14 cellular contexts compared by ENCODE assay signal in the genomic region with DNA sequence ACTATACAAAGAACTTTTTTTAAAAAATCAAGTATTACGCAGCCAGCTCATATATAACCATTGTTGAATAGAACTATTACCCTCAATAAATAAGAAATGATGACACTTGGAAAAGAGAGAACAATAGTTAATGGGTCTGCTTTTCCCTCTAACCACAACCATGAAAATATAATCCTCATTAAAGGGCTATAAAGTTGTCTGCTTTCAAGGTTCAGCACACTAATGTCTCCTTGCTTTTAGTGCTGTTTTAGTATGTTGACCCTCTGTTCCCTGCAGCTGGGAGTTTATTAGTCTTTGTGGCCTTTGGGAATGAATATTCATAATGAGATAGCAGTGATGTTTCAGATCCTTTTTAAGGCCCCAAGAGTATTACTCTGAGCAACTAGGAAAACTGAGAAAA.
"Had no signal": no experiment of that assay in that cellular context is flagged by ENCODE, and none has a peak within 500 bp of the region (broad histone marks: within the 10 kb centered on the region; RNA-seq: fewer than 3 reads in every experiment).

No MANE protein-coding gene starts in this region.

- H3K9me3 ChIP-seq: adrenal gland, lower lobe of right lung, testis had no signal

- H3K4me3 ChIP-seq: adrenal gland, coronary artery, lower lobe of right lung, testis had no signal

- DNase-seq: activated CD4-positive, alpha-beta T cell treated with anti-CD3 and anti-CD28 coated beads, Interleukin-2, amount 50 U/mL, for 4 hours; activated CD4-positive, CD25-positive, alpha-beta regulatory T cell treated with anti-CD3 and anti-CD28 coated beads, Interleukin-2, amount 50 U/mL, for 72 hours; activated naive CD4-positive, alpha-beta T cell treated with anti-CD3 and anti-CD28 coated beads, Interleukin-2, amount 50 U/mL, for 16 hours; activated T-cell treated with anti-CD3 and anti-CD28 coated beads, Interleukin-2, amount 50 U/mL, for 1 hour; central memory CD4-positive, alpha-beta T cell; effector CD4-positive, alpha-beta T cell; hypothalamus; lower lobe of right lung; stimulated activated CD4-positive, alpha-beta T cell treated with anti-CD3 and anti-CD28 coated beads, Interleukin-4, amount 100 ng/mL, for 1 hour; stimulated activated CD8-positive, alpha-beta memory T cell treated with anti-CD3 and anti-CD28 coated beads, Interleukin-4, amount 100 ng/mL, for 48 hours; stimulated activated naive CD8-positive, alpha-beta T cell treated with anti-CD3 and anti-CD28 coated beads, Interleukin-15, Interleukin-2, amounts not matched to agents 100 U/mL and 50 U/mL, for 24 hours; testis had no signal

- ATAC-seq: lower lobe of right lung; stimulated activated naive CD8-positive, alpha-beta T cell treated with anti-CD3 and anti-CD28 coated beads, Interleukin-15, Interleukin-2, amounts not matched to agents 100 U/mL and 50 U/mL, for 24 hours had no signal

- H3K36me3 ChIP-seq: adrenal gland, lower lobe of right lung had no signal

- H3K4me1 ChIP-seq: adrenal gland, lower lobe of right lung, testis had no signal

- H3K27ac ChIP-seq: adrenal gland, coronary artery, lower lobe of right lung, testis had no signal

- H3K27me3 ChIP-seq: adrenal gland, testis had no signal
